ENCODE assay signal across 1 cellular context in the genomic region with DNA sequence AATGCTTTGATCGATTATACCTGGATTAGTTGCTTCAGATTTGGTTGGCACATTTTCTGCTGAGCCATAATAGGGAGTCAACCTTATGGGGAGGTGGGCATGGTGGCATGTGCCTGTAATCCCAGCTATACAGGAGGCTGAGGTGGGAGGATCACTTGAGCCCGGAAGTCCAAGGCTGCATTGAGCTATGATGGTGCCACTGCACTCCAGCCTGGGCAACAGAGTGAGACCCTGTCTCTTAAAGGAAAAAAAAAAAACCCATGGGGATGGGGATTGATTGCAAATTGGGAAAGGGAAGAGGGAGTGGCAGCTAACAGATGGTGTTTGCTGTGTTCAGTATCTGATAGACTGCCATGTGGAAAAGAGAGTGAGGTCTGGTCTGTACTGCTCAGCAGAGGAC.
TF ChIP-seq lines count a peak whose summit lies in the region.

No MANE protein-coding gene starts in this region.

TF ChIP-seq in SK-N-SH, 30 proteins besides CTCF, POLR2A, EP300 and RAD21 (continued from another document):
- no peak for TF ChIP-seq FOXM1 (IDR thresholded peaks at IDR 0.05; ENCODE audit: low read depth)
TF ChIP-seq in SK-N-SH: peak in this region for 0.
